In genomic region chr1:234666761-234667160, GRCh38 we compare ENCODE assay signal across 26 cellular contexts.
"Had no signal": no experiment of that assay in that cellular context is flagged by ENCODE, and none has a peak within 500 bp of the region (broad histone marks: within the 10 kb centered on the region; RNA-seq: fewer than 3 reads in every experiment).

No MANE protein-coding gene starts in this region.

- H3K9me3 ChIP-seq: colonic mucosa, gastrocnemius medialis, sigmoid colon, thyroid gland had no signal

- H3K27me3 Mint-ChIP-seq: stimulated activated memory B cell treated with anti-CD40 and anti-IgM and Interleukin-4, amounts not matched to agents 10 μg/mL and 1 μg/mL and 100 μg/mL, for 72 hours; stimulated activated naive CD8-positive, alpha-beta T cell treated with anti-CD3 and anti-CD28 coated beads, Interleukin-15, amount 100 ng/mL, for 72 hours had no signal

- H3K27ac Mint-ChIP-seq: activated naive CD4-positive, alpha-beta T cell treated with anti-CD3 and anti-CD28 coated beads, Interleukin-2, amount 50 U/mL, for 72 hours; stimulated activated naive CD8-positive, alpha-beta T cell treated with anti-CD3 and anti-CD28 coated beads, Interleukin-15, amount 100 ng/mL, for 72 hours; WTC11 had no signal

- H3K79me2 ChIP-seq: hepatocyte had no signal

- H3K9me3 Mint-ChIP-seq: activated naive CD4-positive, alpha-beta T cell treated with anti-CD3 and anti-CD28 coated beads, Interleukin-2, amount 50 U/mL, for 72 hours; natural killer cell treated with Interleukin-12 subunit alpha and Interleukin-12 subunit beta and Interleukin-15 and Interleukin-18, amount 100 ng/mL, for 72 hours; stimulated activated memory B cell treated with anti-CD40 and anti-IgM and Interleukin-4, amounts not matched to agents 10 μg/mL and 1 μg/mL and 100 μg/mL, for 72 hours; stimulated activated naive CD8-positive, alpha-beta T cell treated with anti-CD3 and anti-CD28 coated beads, Interleukin-15, amount 100 ng/mL, for 72 hours had no signal

- H2AFZ ChIP-seq: hepatocyte had no signal

- H3K36me3 Mint-ChIP-seq: activated naive CD4-positive, alpha-beta T cell treated with anti-CD3 and anti-CD28 coated beads, Interleukin-2, amount 50 U/mL, for 72 hours; natural killer cell treated with Interleukin-12 subunit alpha and Interleukin-12 subunit beta and Interleukin-15 and Interleukin-18, amount 100 ng/mL, for 72 hours; stimulated activated memory B cell treated with anti-CD40 and anti-IgM and Interleukin-4, amounts not matched to agents 10 μg/mL and 1 μg/mL and 100 μg/mL, for 72 hours had no signal

- H3K4me3 Mint-ChIP-seq: activated T-cell treated with anti-CD3 and anti-CD28 coated beads, Interleukin-2, amount 50 U/mL, for 72 hours; natural killer cell treated with Interleukin-12 subunit alpha and Interleukin-12 subunit beta and Interleukin-15 and Interleukin-18, amount 100 ng/mL, for 72 hours; stimulated activated memory B cell treated with anti-CD40 and anti-IgM and Interleukin-4, amounts not matched to agents 10 μg/mL and 1 μg/mL and 100 μg/mL, for 72 hours; stimulated activated naive CD8-positive, alpha-beta T cell treated with anti-CD3 and anti-CD28 coated beads, Interleukin-15, amount 100 ng/mL, for 72 hours; WTC11 had no signal

- H3K27me3 ChIP-seq: colonic mucosa, dorsolateral prefrontal cortex, gastrocnemius medialis, hepatocyte, sigmoid colon, thyroid gland had no signal

- H3K4me3 ChIP-seq: colonic mucosa, dorsolateral prefrontal cortex, gastrocnemius medialis, hepatocyte, sigmoid colon, thyroid gland had no signal

- H3K4me2 ChIP-seq: hepatocyte had no signal

- DNase-seq: activated CD4-positive, alpha-beta T cell treated with anti-CD3 and anti-CD28 coated beads for 1 hour; activated CD4-positive, alpha-beta T cell treated with anti-CD3 and anti-CD28 coated beads, Interleukin-2, amount 50 U/mL, for 4 hours; activated naive CD4-positive, alpha-beta T cell; activated T-cell treated with anti-CD3 and anti-CD28 coated beads for 4 hours; activated T-cell treated with anti-CD3 and anti-CD28 coated beads, Interleukin-2, amount 50 U/mL, for 72 hours; anterior cingulate cortex; cerebellar nuclear complex; colonic mucosa; dorsolateral prefrontal cortex; effector memory CD4-positive, alpha-beta T cell; gastrocnemius medialis; islet precursor cell; mesendoderm; sigmoid colon; small intestine; stimulated activated CD4-positive, alpha-beta T cell treated with anti-CD3 and anti-CD28 coated beads, Interleukin-1b, Interleukin-23, amount 100 ng/mL, for 48 hours; stimulated activated CD4-positive, alpha-beta T cell treated with anti-CD3 and anti-CD28 coated beads, Interleukin-4, amount 100 ng/mL, for 4 hours; stimulated activated CD8-positive, alpha-beta memory T cell treated with anti-CD3 and anti-CD28 coated beads, Interleukin-4, amount 100 ng/mL, for 48 hours; stimulated activated naive CD8-positive, alpha-beta T cell treated with anti-CD3 and anti-CD28 coated beads, Interleukin-15, amount 100 ng/mL, for 72 hours; T-helper 2 cell; thyroid gland had no signal

- ATAC-seq: natural killer cell treated with Interleukin-12 subunit alpha and Interleukin-12 subunit beta and Interleukin-15 and Interleukin-18, amount 100 ng/mL, for 72 hours; stimulated activated memory B cell treated with anti-CD40 and anti-IgM and Interleukin-4, amounts not matched to agents 10 μg/mL and 1 μg/mL and 100 μg/mL, for 72 hours; WTC11 had no signal

- H3K36me3 ChIP-seq: colonic mucosa, gastrocnemius medialis, sigmoid colon, thyroid gland had no signal

- H3K4me1 Mint-ChIP-seq: WTC11 had no signal

- H3K4me1 ChIP-seq: colonic mucosa, gastrocnemius medialis, sigmoid colon, thyroid gland had no signal

- H3K27ac ChIP-seq: colonic mucosa, gastrocnemius medialis, thyroid gland had no signal
